In the genomic region with DNA sequence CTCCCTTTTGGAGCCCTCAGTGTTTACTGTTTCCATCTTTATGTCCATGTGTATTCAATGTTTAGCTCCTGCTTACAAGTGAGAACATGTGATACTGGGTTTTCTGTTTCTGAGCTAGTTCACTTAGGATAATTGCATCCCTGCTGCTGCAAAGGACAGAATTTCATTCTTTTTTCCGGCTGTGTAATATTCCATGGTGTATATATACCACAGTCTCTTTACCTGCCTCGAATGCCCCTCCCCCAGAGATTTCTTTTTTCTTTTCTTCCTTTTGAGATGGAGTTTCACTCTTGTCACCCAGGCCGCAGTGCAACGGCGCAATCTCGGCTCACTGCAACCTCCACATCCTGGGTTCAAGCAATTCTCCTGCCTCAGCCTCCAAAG, we compare ENCODE assay signal across 19 cellular contexts.
"Had no signal": no experiment of that assay in that cellular context is flagged by ENCODE, and none has a peak within 500 bp of the region (broad histone marks: within the 10 kb centered on the region; RNA-seq: fewer than 3 reads in every experiment).

No MANE protein-coding gene starts in this region.

- H3K27ac ChIP-seq: VCaP, WERI-Rb-1 had no signal

- FAIRE-seq: TTC549 had no signal

- H3K36me3 Mint-ChIP-seq: activated CD4-positive, alpha-beta memory T cell treated with anti-CD3 and anti-CD28 coated beads for 36 hours; activated CD8-positive, alpha-beta memory T cell treated with anti-CD3 and anti-CD28 coated beads, Interleukin-2, amount 10 ng/mL, durations not matched to agents 7 days and 5 days; WTC11 had no signal

- H3K4me3 Mint-ChIP-seq: activated B cell treated with CpG ODN at 0.5 μM for 24 hours; activated CD4-positive, alpha-beta memory T cell treated with anti-CD3 and anti-CD28 coated beads for 36 hours; activated CD4-positive, alpha-beta memory T cell treated with anti-CD3 and anti-CD28 coated beads, Interleukin-2, amount 10 ng/mL, durations not matched to agents 7 days and 5 days; activated CD4-positive, alpha-beta T cell treated with anti-CD3 and anti-CD28 coated beads for 36 hours; activated CD4-positive, alpha-beta T cell treated with anti-CD3 and anti-CD28 coated beads, Interleukin-2, amount 10 ng/mL, durations not matched to agents 24 days and 14 days; activated CD4-positive, alpha-beta T cell treated with anti-CD3 and anti-CD28 coated beads, Interleukin-2, amount 10 ng/mL, durations not matched to agents 7 days and 5 days; activated CD8-positive, alpha-beta memory T cell treated with anti-CD3 and anti-CD28 coated beads, Interleukin-2, amount 10 ng/mL, durations not matched to agents 7 days and 5 days; activated CD8-positive, alpha-beta T cell treated with anti-CD3 and anti-CD28 coated beads for 36 hours; activated CD8-positive, alpha-beta T cell treated with anti-CD3 and anti-CD28 coated beads, Interleukin-2, amount 10 ng/mL, durations not matched to agents 7 days and 5 days; activated T-cell treated with anti-CD3 and anti-CD28 coated beads, Interleukin-2, amount 50 U/mL, for 24 hours; activated T-cell treated with anti-CD3 and anti-CD28 coated beads, Interleukin-2, amount 50 U/mL, for 4 hours; T-helper 1 cell treated with Interleukin-12 subunit alpha and Interleukin-12 subunit beta and Interleukin-4 antibody, amounts not matched to agents 30 μg/mL and 1 μg/mL, for 36 hours; T-helper 2 cell treated with Interferon-gamma antibody and Interleukin-4, amounts not matched to agents 5 μg/mL and 100 μg/mL, for 36 hours; WTC11 had no signal

- H3K27ac Mint-ChIP-seq: activated B cell treated with CpG ODN at 0.5 μM for 24 hours; activated CD4-positive, alpha-beta memory T cell treated with anti-CD3 and anti-CD28 coated beads for 36 hours; activated CD4-positive, alpha-beta memory T cell treated with anti-CD3 and anti-CD28 coated beads, Interleukin-2, amount 10 ng/mL, durations not matched to agents 7 days and 5 days; activated CD4-positive, alpha-beta T cell treated with anti-CD3 and anti-CD28 coated beads for 36 hours; activated CD4-positive, alpha-beta T cell treated with anti-CD3 and anti-CD28 coated beads, Interleukin-2, amount 10 ng/mL, durations not matched to agents 24 days and 14 days; activated CD4-positive, alpha-beta T cell treated with anti-CD3 and anti-CD28 coated beads, Interleukin-2, amount 10 ng/mL, durations not matched to agents 7 days and 5 days; activated CD8-positive, alpha-beta memory T cell treated with anti-CD3 and anti-CD28 coated beads, Interleukin-2, amount 10 ng/mL, durations not matched to agents 7 days and 5 days; activated CD8-positive, alpha-beta T cell treated with anti-CD3 and anti-CD28 coated beads for 36 hours; activated CD8-positive, alpha-beta T cell treated with anti-CD3 and anti-CD28 coated beads, Interleukin-2, amount 10 ng/mL, durations not matched to agents 7 days and 5 days; activated T-cell treated with anti-CD3 and anti-CD28 coated beads, Interleukin-2, amount 50 U/mL, for 24 hours; T-helper 1 cell treated with Interleukin-12 subunit alpha and Interleukin-12 subunit beta and Interleukin-4 antibody, amounts not matched to agents 30 μg/mL and 1 μg/mL, for 36 hours; T-helper 2 cell treated with Interferon-gamma antibody and Interleukin-4, amounts not matched to agents 5 μg/mL and 100 μg/mL, for 36 hours; WTC11 had no signal

- DNase-seq: activated CD4-positive, alpha-beta T cell treated with anti-CD3 and anti-CD28 coated beads for 1 hour; T1000 had no signal

- H3K4me1 Mint-ChIP-seq: activated B cell treated with CpG ODN at 0.5 μM for 24 hours; activated CD4-positive, alpha-beta T cell treated with anti-CD3 and anti-CD28 coated beads for 36 hours; WTC11 had no signal

- H3K27me3 Mint-ChIP-seq: activated B cell treated with CpG ODN at 0.5 μM for 24 hours; activated CD4-positive, alpha-beta memory T cell treated with anti-CD3 and anti-CD28 coated beads for 36 hours; activated CD4-positive, alpha-beta memory T cell treated with anti-CD3 and anti-CD28 coated beads, Interleukin-2, amount 10 ng/mL, durations not matched to agents 7 days and 5 days; activated CD4-positive, alpha-beta T cell treated with anti-CD3 and anti-CD28 coated beads for 36 hours; activated CD4-positive, alpha-beta T cell treated with anti-CD3 and anti-CD28 coated beads, Interleukin-2, amount 10 ng/mL, durations not matched to agents 7 days and 5 days; activated CD8-positive, alpha-beta T cell treated with anti-CD3 and anti-CD28 coated beads for 36 hours; activated T-cell treated with anti-CD3 and anti-CD28 coated beads, Interleukin-2, amount 50 U/mL, for 24 hours had no signal

- H3K36me3 ChIP-seq: WERI-Rb-1 had no signal
